22 cellular contexts compared by ENCODE assay signal in the genomic region with DNA sequence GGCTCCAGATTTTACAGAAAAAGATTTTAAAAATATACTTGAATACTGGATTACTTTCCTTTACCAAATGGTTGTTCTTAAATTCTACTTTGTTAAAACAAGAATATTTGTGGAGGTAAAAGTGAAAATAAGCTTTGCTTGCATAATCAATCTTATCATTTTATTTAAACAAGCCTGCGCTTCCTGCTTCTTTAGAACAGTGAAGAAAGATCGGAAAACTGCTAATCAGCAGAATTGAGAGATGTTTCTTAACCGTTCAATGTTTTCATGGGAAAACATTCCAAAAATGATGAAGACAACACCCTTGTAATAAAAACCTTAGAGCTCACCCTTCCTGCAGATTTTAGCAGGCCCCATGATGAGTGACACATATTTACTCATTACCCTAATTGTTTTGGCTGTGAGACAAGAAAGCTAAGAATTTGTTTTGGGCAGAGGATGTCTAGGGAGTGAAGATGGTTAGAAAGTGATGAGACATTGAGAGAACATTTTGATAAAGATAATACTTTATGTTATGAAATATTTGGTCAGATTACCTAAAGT. TPM values are rescaled to one million over a fixed set of nuclear protein-coding genes. Genes with fewer than 3 reads are reported as not detected.
DNase-seq lines count a peak whose midpoint lies in the region; ATAC-seq lines count a peak whose summit lies in the region.
"Had no signal": no experiment of that assay in that cellular context is flagged by ENCODE, and none has a peak within 500 bp of the region (broad histone marks: within the 10 kb centered on the region; RNA-seq: fewer than 3 reads in every experiment).

No MANE protein-coding gene starts in this region.

- peaks cover 4% of the 10 kb centered on the region; the same call in 1 of the 2 replicates for H3F3A ChIP-seq in GM23248 (ENCODE audit: insufficient read depth)

- H3K27ac ChIP-seq in GM23248 (no peak overlapping the region), mesenchymal stem cell (ENCODE audit: low read length, poor library complexity, severe bottlenecking) (no peak overlapping the region)
- H3K27ac ChIP-seq: testis had no signal

- H3K14ac ChIP-seq in mesenchymal stem cell (ENCODE audit: low read length in 2 of 2): no peak overlapping the region

- H2AFZ ChIP-seq in GM23248 (0 out of 2 replicates have a peak overlapping the region, but pooled peaks have one; percentile 25), mesenchymal stem cell (ENCODE audit: low read depth, low read length) (no peak overlapping the region)

- H3K36me3 ChIP-seq in GM23248 (ENCODE audit: low read depth) (no peaks in the 10 kb centered on the region), mesenchymal stem cell (ENCODE audit: control insufficient read depth in 1 of 2, insufficient read depth in 2 of 2, low read depth in 1 of 2, low read length in 2 of 2) (peaks cover 0 to 14% of the 10 kb centered on the region in 2 experiments)

- H2BK120ac ChIP-seq in mesenchymal stem cell (ENCODE audit: low read depth, low read length): no peak overlapping the region

- peaks cover 20% of the 10 kb centered on the region for H3K36me3 Mint-ChIP-seq in activated CD4-positive, alpha-beta T cell treated with anti-CD3 and anti-CD28 coated beads, Interleukin-2, amount 10 ng/mL, durations not matched to agents 7 days and 5 days (ENCODE audit: low read depth)
- H3K36me3 Mint-ChIP-seq in activated naive CD4-positive, alpha-beta T cell treated with anti-CD3 and anti-CD28 coated beads, Interleukin-2, amount 50 U/mL, for 72 hours: peaks cover 18 to 35% of the 10 kb centered on the region in 2 donors
- no peaks in the 10 kb centered on the region for H3K36me3 Mint-ChIP-seq in activated CD8-positive, alpha-beta memory T cell treated with anti-CD3 and anti-CD28 coated beads, Interleukin-2, amount 10 ng/mL, durations not matched to agents 7 days and 5 days
- H3K36me3 Mint-ChIP-seq: stimulated activated memory B cell treated with anti-CD40 and anti-IgM and Interleukin-4, amounts not matched to agents 10 μg/mL and 1 μg/mL and 100 μg/mL, for 72 hours; WTC11 had no signal

- no peaks in the 10 kb centered on the region for H3K9me2 ChIP-seq in GM23248 (ENCODE audit: insufficient read depth)

- no peak overlapping the region for H3K23ac ChIP-seq in mesenchymal stem cell (ENCODE audit: low read length in 2 of 2)

- ATAC-seq in activated naive CD4-positive, alpha-beta T cell treated with anti-CD3 and anti-CD28 coated beads, Interleukin-2, amount 50 U/mL, for 72 hours: no peak
- ATAC-seq in activated CD8-positive, alpha-beta memory T cell treated with anti-CD3 and anti-CD28 coated beads, Interleukin-2, amount 10 ng/mL, durations not matched to agents 7 days and 5 days: no peak
- ATAC-seq in HG02981 (IDR thresholded peaks at IDR 0.05; ENCODE audit: unreplicated experiment): no peak
- ATAC-seq: stimulated activated memory B cell treated with anti-CD40 and anti-IgM and Interleukin-4, amounts not matched to agents 10 μg/mL and 1 μg/mL and 100 μg/mL, for 72 hours; WTC11 had no signal

- H3K4me2 ChIP-seq in GM23248 (ENCODE audit: unreplicated experiment) (peak overlapping the region; percentile 34), mesenchymal stem cell (ENCODE audit: low read length, poor library complexity, severe bottlenecking) (no peak overlapping the region)

- H3K4me3 ChIP-seq in GM23248 (no peak overlapping the region), mesenchymal stem cell (ENCODE audit: insufficient read depth in 1 of 2, low read depth in 1 of 2, low read length in 2 of 2) (no peak overlapping the region)
- H3K4me3 ChIP-seq: testis had no signal

- H3K18ac ChIP-seq in mesenchymal stem cell (ENCODE audit: low read depth in 1 of 2, low read length in 2 of 2): no peak overlapping the region

- no peak overlapping the region for H2BK12ac ChIP-seq in mesenchymal stem cell (ENCODE audit: low read length in 2 of 2)

- peak overlapping the region; percentile 84 for H3K27ac Mint-ChIP-seq in activated CD4-positive, alpha-beta T cell treated with anti-CD3 and anti-CD28 coated beads, Interleukin-2, amount 10 ng/mL, durations not matched to agents 7 days and 5 days
- peak overlapping the region; percentile 92 to 94 for H3K27ac Mint-ChIP-seq in activated naive CD4-positive, alpha-beta T cell treated with anti-CD3 and anti-CD28 coated beads, Interleukin-2, amount 50 U/mL, for 72 hours
- no peak overlapping the region for H3K27ac Mint-ChIP-seq in activated CD8-positive, alpha-beta memory T cell treated with anti-CD3 and anti-CD28 coated beads, Interleukin-2, amount 10 ng/mL, durations not matched to agents 7 days and 5 days
- H3K27ac Mint-ChIP-seq: nephron; stimulated activated memory B cell treated with anti-CD40 and anti-IgM and Interleukin-4, amounts not matched to agents 10 μg/mL and 1 μg/mL and 100 μg/mL, for 72 hours; WTC11 had no signal

- no peak overlapping the region for H3K9ac ChIP-seq in GM23248
- H3K9ac ChIP-seq in mesenchymal stem cell (ENCODE audit: low read length): peak overlapping the region; percentile 28

- no peaks in the 10 kb centered on the region for H3K27me3 Mint-ChIP-seq in activated CD4-positive, alpha-beta T cell treated with anti-CD3 and anti-CD28 coated beads, Interleukin-2, amount 10 ng/mL, durations not matched to agents 7 days and 5 days
- H3K27me3 Mint-ChIP-seq in activated CD8-positive, alpha-beta memory T cell treated with anti-CD3 and anti-CD28 coated beads, Interleukin-2, amount 10 ng/mL, durations not matched to agents 7 days and 5 days: peaks cover 7% of the 10 kb centered on the region
- H3K27me3 Mint-ChIP-seq: stimulated activated memory B cell treated with anti-CD40 and anti-IgM and Interleukin-4, amounts not matched to agents 10 μg/mL and 1 μg/mL and 100 μg/mL, for 72 hours had no signal

- H3K4me1 ChIP-seq in GM23248 (ENCODE audit: insufficient read depth) (peaks cover 11% of the 10 kb centered on the region), mesenchymal stem cell (ENCODE audit: control insufficient read depth, insufficient read depth, low read depth, low read length) (no peaks in the 10 kb centered on the region)
- H3K4me1 ChIP-seq: testis had no signal

- H3K4me1 Mint-ChIP-seq in activated CD4-positive, alpha-beta T cell treated with anti-CD3 and anti-CD28 coated beads, Interleukin-2, amount 10 ng/mL, durations not matched to agents 7 days and 5 days: peaks cover 77% of the 10 kb centered on the region
- H3K4me1 Mint-ChIP-seq in activated CD8-positive, alpha-beta memory T cell treated with anti-CD3 and anti-CD28 coated beads, Interleukin-2, amount 10 ng/mL, durations not matched to agents 7 days and 5 days: peaks cover 13% of the 10 kb centered on the region
- H3K4me1 Mint-ChIP-seq: nephron, WTC11 had no signal

- peaks cover 6% of the 10 kb centered on the region for H3K9me3 Mint-ChIP-seq in activated CD4-positive, alpha-beta T cell treated with anti-CD3 and anti-CD28 coated beads, Interleukin-2, amount 10 ng/mL, durations not matched to agents 7 days and 5 days
- no peaks in the 10 kb centered on the region for H3K9me3 Mint-ChIP-seq in activated naive CD4-positive, alpha-beta T cell treated with anti-CD3 and anti-CD28 coated beads, Interleukin-2, amount 50 U/mL, for 72 hours
- no peaks in the 10 kb centered on the region for H3K9me3 Mint-ChIP-seq in activated CD8-positive, alpha-beta memory T cell treated with anti-CD3 and anti-CD28 coated beads, Interleukin-2, amount 10 ng/mL, durations not matched to agents 7 days and 5 days (ENCODE audit: low read depth)
- H3K9me3 Mint-ChIP-seq: nephron; stimulated activated memory B cell treated with anti-CD40 and anti-IgM and Interleukin-4, amounts not matched to agents 10 μg/mL and 1 μg/mL and 100 μg/mL, for 72 hours; WTC11 had no signal

- no peak overlapping the region for H4K91ac ChIP-seq in mesenchymal stem cell (ENCODE audit: low read length)

- H3K9me3 ChIP-seq in GM23248 (ENCODE audit: low read depth): no peaks in the 10 kb centered on the region
- H3K9me3 ChIP-seq in mesenchymal stem cell (ENCODE audit: control insufficient read depth, low read length): no peaks in the 10 kb centered on the region
- H3K9me3 ChIP-seq: testis had no signal

- no peak overlapping the region for H2AK5ac ChIP-seq in mesenchymal stem cell (ENCODE audit: low read length, severe bottlenecking)

- in situ Hi-C loops in GM23248 (cut with MboI): no loop called here

- H4K20me1 ChIP-seq in GM23248 (ENCODE audit: insufficient read depth): no peaks in the 10 kb centered on the region

- no peak overlapping the region for H4K8ac ChIP-seq in mesenchymal stem cell (ENCODE audit: low read length)

- H3K4ac ChIP-seq in mesenchymal stem cell (ENCODE audit: low read depth in 1 of 2, low read length in 2 of 2): no peak overlapping the region

- H3K27me3 ChIP-seq in GM23248 (replicated peaks; ENCODE audit: insufficient read depth) (no peaks in the 10 kb centered on the region), mesenchymal stem cell (ENCODE audit: control insufficient read depth in 1 of 2, insufficient read depth in 1 of 2, low read length in 2 of 2) (no peaks in the 10 kb centered on the region)
- H3K27me3 ChIP-seq: testis had no signal

- H3K79me1 ChIP-seq in mesenchymal stem cell (replicated peaks; ENCODE audit: low read length, poor library complexity, severe bottlenecking): no peaks in the 10 kb centered on the region

- H3K79me2 ChIP-seq in GM23248 (ENCODE audit: insufficient read depth): no peaks in the 10 kb centered on the region

- H3K4me3 Mint-ChIP-seq in activated CD4-positive, alpha-beta T cell treated with anti-CD3 and anti-CD28 coated beads, Interleukin-2, amount 10 ng/mL, durations not matched to agents 7 days and 5 days: no peak overlapping the region
- no peak overlapping the region for H3K4me3 Mint-ChIP-seq in activated CD8-positive, alpha-beta memory T cell treated with anti-CD3 and anti-CD28 coated beads, Interleukin-2, amount 10 ng/mL, durations not matched to agents 7 days and 5 days
- H3K4me3 Mint-ChIP-seq: nephron; stimulated activated memory B cell treated with anti-CD40 and anti-IgM and Interleukin-4, amounts not matched to agents 10 μg/mL and 1 μg/mL and 100 μg/mL, for 72 hours; WTC11 had no signal

- no peak overlapping the region for H2BK15ac ChIP-seq in mesenchymal stem cell (ENCODE audit: low read depth, poor library complexity, severe bottlenecking)

- DNase-seq in activated CD4-positive, alpha-beta T cell treated with anti-CD3 and anti-CD28 coated beads, Interleukin-2, amount 10 ng/mL, durations not matched to agents 7 days and 5 days: no peak
- no peak for DNase-seq in activated CD4-positive, alpha-beta T cell treated with anti-CD3 and anti-CD28 coated beads, Interleukin-2, amount 50 U/mL, for 4 hours
- DNase-seq in GM23248 (peak; percentile 48), mesenchymal stem cell (no peak), DMS 273 treated with DMSO at 0.1 percent for 48 hours (lab: John Stamatoyannopoulos, UW) (no peak)
- no peak for DNase-seq in activated naive CD4-positive, alpha-beta T cell treated with anti-CD3 and anti-CD28 coated beads, Interleukin-2, amount 50 U/mL, for 72 hours (ENCODE audit: low spot score in 2 of 2)
- DNase-seq in activated CD8-positive, alpha-beta memory T cell treated with anti-CD3 and anti-CD28 coated beads, Interleukin-2, amount 10 ng/mL, durations not matched to agents 7 days and 5 days: no peak
- DNase-seq: activated effector memory CD4-positive, alpha-beta T cell treated with anti-CD3 and anti-CD28 coated beads, Interleukin-2, amount 50 U/mL, for 16 hours; C1 segment of cervical spinal cord; glutamatergic neuron; GOT3; midbrain; NCI-H187 treated with DMSO at 0.1 percent for 48 hours; NCI-H2227 treated with DMSO at 0.1 percent for 48 hours; Right ventricle myocardium superior; stimulated activated CD4-positive, alpha-beta T cell treated with anti-CD3 and anti-CD28 coated beads, Interleukin-1b, Interleukin-23, amount 100 ng/mL, for 48 hours; testis had no signal

- H2BK5ac ChIP-seq in mesenchymal stem cell (ENCODE audit: low read depth, low read length, poor library complexity, severe bottlenecking): no peak overlapping the region

- POLR2A ChIA-PET in activated CD4-positive, alpha-beta T cell treated with anti-CD3 and anti-CD28 coated beads, Interleukin-2, amount 10 ng/mL, durations not matched to agents 7 days and 5 days (lab: Charles Lee): no interaction called here

- WGBS in GM23248 (ENCODE audit: low coverage in 1 of 2, low lambda C conversion rate in 2 of 2, missing lambda C conversion rate in 2 of 2), 2 experiments: 18 to 30% methylated on average over 3 of the region's 3 CpGs
- WGBS in mesenchymal stem cell: 89% methylated on average over 3 of the region's 3 CpGs

- CTCF ChIA-PET in activated CD4-positive, alpha-beta T cell treated with anti-CD3 and anti-CD28 coated beads, Interleukin-2, amount 10 ng/mL, durations not matched to agents 7 days and 5 days (lab: Charles Lee): interaction anchor here (2.2 kb wide), 1 partner anchor 11 kb away, joined by 19 read pairs; no protein-coding TSS in a partner anchor
- CTCF ChIA-PET in activated CD8-positive, alpha-beta memory T cell treated with anti-CD3 and anti-CD28 coated beads, Interleukin-2, amount 10 ng/mL, durations not matched to agents 7 days and 5 days (lab: Charles Lee): no interaction called here

RNA-seq across cellular contexts. Expression of a gene that starts 6.4 kb away (rescaled TPM):
- total RNA-seq in activated CD4-positive, alpha-beta T cell treated with anti-CD3 and anti-CD28 coated beads, Interleukin-2, amount 10 ng/mL, durations not matched to agents 7 days and 5 days: under 1 TPM; 0.69 to 0.92 TPM
- not detected in 2 replicates for total RNA-seq in GM23248 (2014; rRNA removed; shearing (Covaris generic))
- polyA plus RNA-seq in GM23248 (2016; fragmentation: Nextera tagmentation; extraction: Ambion mirVana): 0.06 and 0.08 TPM in 2 replicates
- total RNA-seq in activated naive CD4-positive, alpha-beta T cell treated with anti-CD3 and anti-CD28 coated beads, Interleukin-2, amount 50 U/mL, for 72 hours: 10 to 100 TPM; 31.0 to 40.8 TPM
- polyA plus RNA-seq in mesenchymal stem cell (2013, experiment 1 of 2): not detected
- not detected for polyA plus RNA-seq in mesenchymal stem cell (2013, experiment 2 of 2)
- total RNA-seq in activated CD8-positive, alpha-beta memory T cell treated with anti-CD3 and anti-CD28 coated beads, Interleukin-2, amount 10 ng/mL, durations not matched to agents 7 days and 5 days: under 1 TPM in 1 of 2 experiments, not detected in 1; 0.05 TPM
- total RNA-seq: fibroblast of lung had no signal

Comparison
In these comparisons a context has a peak if more than half of its experiments do, and no peak if none do; other contexts are left out.
1. RNA of a gene that starts 6.4 kb away (total RNA-seq): 31.0 to 40.8 TPM in activated naive CD4-positive, alpha-beta T cell treated with anti-CD3 and anti-CD28 coated beads, Interleukin-2, amount 50 U/mL, for 72 hours; 0.69 to 0.92 TPM in activated CD4-positive, alpha-beta T cell treated with anti-CD3 and anti-CD28 coated beads, Interleukin-2, amount 10 ng/mL, durations not matched to agents 7 days and 5 days, 0.05 TPM in activated CD8-positive, alpha-beta memory T cell treated with anti-CD3 and anti-CD28 coated beads, Interleukin-2, amount 10 ng/mL, durations not matched to agents 7 days and 5 days and not detected in GM23248; every median in the first group is over 10 times any median in the second.